In genomic region chr15:69760263-69760855, GRCh38 we compare ENCODE assay signal across 8 cellular contexts.
DNase-seq lines count a peak whose midpoint lies in the region; ATAC-seq, FAIRE-seq and TF ChIP-seq lines count a peak whose summit lies in the region.

No MANE protein-coding gene starts in this region.

- CTCF ChIA-PET in GM12878 (lab: Yijun Ruan, JAX): interaction anchor here (0.9 kb wide), 1 partner anchor 727 kb away, joined by 3 read pairs; no protein-coding TSS in a partner anchor
- CTCF ChIA-PET in GM10248 (lab: Yijun Ruan, JAX): interaction anchor here (1.2 kb wide), 1 partner anchor 32 kb away, joined by 3 read pairs; no protein-coding TSS in a partner anchor

- H3K9me3 Mint-ChIP-seq in osteocyte (ENCODE audit: unreplicated experiment): no peaks in the 10 kb centered on the region

- peaks cover 3% of the 10 kb centered on the region for H3K36me3 Mint-ChIP-seq in osteocyte (ENCODE audit: unreplicated experiment)

- SMC1A ChIA-PET in GM12878 (lab: Charles Lee; ENCODE audit: uncharacterized antibody, unreplicated experiment): interaction anchor here (1.0 to 1.7 kb wide), 4 partner anchors 9 to 78 kb away, joined by 3 to 10 read pairs (median 4); no protein-coding TSS in a partner anchor

- no peaks in the 10 kb centered on the region for H3K36me3 ChIP-seq in GM12878 (ENCODE audit: control insufficient read depth in 2 of 2, insufficient read depth in 2 of 2, low read length in 1 of 2)
- no peaks in the 10 kb centered on the region for H3K36me3 ChIP-seq in BE2C

- in situ Hi-C loops in GM12878 (cut with MboI): no loop called here

- peak; percentile 45 for DNase-seq in GM04503 (ENCODE audit: low read depth)
- peak; percentile 76 to 96 for DNase-seq in NOMO-1 (lab: John Stamatoyannopoulos, UW; ENCODE audit: unreplicated experiment in 2 of 2)
- no peak for DNase-seq in GM12878 (ENCODE audit: low read depth, low spot score)
- DNase-seq in osteocyte (ENCODE audit: extremely low spot score, unreplicated experiment): no peak
- no peak for DNase-seq in GM10248 (ENCODE audit: extremely low spot score)
- no peak for DNase-seq in BE2C

- no peak for FAIRE-seq in GM12878 (lab: Jason Lieb, UNC)

- BruUV-seq in GM12878 (replicated peaks; lab: Mats Ljungman, UMichigan): no TSS peak

- no peak overlapping the region for H2AFZ ChIP-seq in GM12878 (ENCODE audit: control insufficient read depth, low read depth, low read length)

- no peak for ATAC-seq in GM12878
- ATAC-seq in HG03565 (IDR thresholded peaks at IDR 0.05; ENCODE audit: unreplicated experiment): no peak
- no peak for ATAC-seq in HG02610 (IDR thresholded peaks at IDR 0.05; ENCODE audit: unreplicated experiment)

- no peak overlapping the region for H3K9ac ChIP-seq in GM12878 (ENCODE audit: control insufficient read depth, insufficient read depth, low read length)

- intact Hi-C loops in GM12878 (cut with micrococcal nuclease; ENCODE audit: unreplicated experiment): no loop called here

- TF ChIP-seq CTCF in GM12878 (IDR thresholded peaks at IDR 0.05 in 2 of 3, conservative IDR thresholded peaks at IDR 0.05 in 1 of 3; ENCODE audit: control insufficient read depth in 2 of 3, extremely low read depth in 1 of 3, insufficient read depth in 1 of 3, low read depth in 3 of 3, low read length in 3 of 3) (no peak), osteocyte (IDR thresholded peaks at IDR 0.05) (no peak), GM10248 (IDR thresholded peaks at IDR 0.05; ENCODE audit: control extremely low read depth, extremely low read depth, low read depth, missing control alignments) (no peak), BE2C (IDR thresholded peaks at IDR 0.05; ENCODE audit: low read depth, low read length) (no peak)

- peak overlapping the region; percentile 72 for H3K27ac Mint-ChIP-seq in osteocyte (ENCODE audit: unreplicated experiment)

- no peak for TF ChIP-seq POLR2A in GM12878 (IDR thresholded peaks at IDR 0.05; ENCODE audit: low read depth, low read length)

- H3K4me2 ChIP-seq in GM12878 (ENCODE audit: control insufficient read depth, insufficient read depth): peak overlapping the region; percentile 15; the same call in 1 of the 2 replicates

- H3K27me3 ChIP-seq in GM12878 (replicated peaks in 1 of 2; ENCODE audit: control insufficient read depth in 2 of 2, insufficient read depth in 2 of 2, low read length in 1 of 2) (peaks cover 0 to 3% of the 10 kb centered on the region in 2 experiments; a peak in 1 of 4 replicates), BE2C (no peaks in the 10 kb centered on the region)

- H3K27me3 Mint-ChIP-seq in osteocyte (ENCODE audit: unreplicated experiment): peaks cover 6% of the 10 kb centered on the region

- H3K9me3 ChIP-seq in GM12878 (replicated peaks; ENCODE audit: control insufficient read depth, insufficient read depth, low read length) (peaks cover 24% of the 10 kb centered on the region; the same call in 2 of the 3 replicates), BE2C (no peaks in the 10 kb centered on the region)

- 14% methylated on average over 3 of the region's 3 CpGs for WGBS in GM12878 (ENCODE audit: insufficient coverage, insufficient replicate concordance, low lambda C conversion rate, missing lambda C conversion rate)

- no peak overlapping the region for H3K27ac ChIP-seq in GM12878 (ENCODE audit: control insufficient read depth, insufficient read depth)

- peaks cover 29% of the 10 kb centered on the region for H3K4me1 Mint-ChIP-seq in osteocyte (ENCODE audit: unreplicated experiment)

- H3K79me2 ChIP-seq in GM12878 (ENCODE audit: control insufficient read depth, insufficient read depth, low read length): no peaks in the 10 kb centered on the region

- no peak overlapping the region for H3K4me3 ChIP-seq in GM12878
- no peak overlapping the region; the same call in 1 of the 2 replicates for H3K4me3 ChIP-seq in BE2C (ENCODE audit: low read depth, low read length)

- no peak overlapping the region for H3K4me3 Mint-ChIP-seq in osteocyte (ENCODE audit: unreplicated experiment)

- peaks cover 34% of the 10 kb centered on the region for H3K4me1 ChIP-seq in GM12878 (ENCODE audit: control insufficient read depth, insufficient read depth, low read length)
- peaks cover 12% of the 10 kb centered on the region for H3K4me1 ChIP-seq in BE2C

- RAD21 ChIA-PET in GM12878 (lab: Charles Lee; ENCODE audit: unreplicated experiment): interaction anchor here (0.8 to 2.1 kb wide), 2 partner anchors 9 to 11 kb away, joined by 4 to 10 read pairs; no protein-coding TSS in a partner anchor

- no peak for TF ChIP-seq EP300 in GM12878 (IDR thresholded peaks at IDR 0.05; ENCODE audit: borderline replicate concordance in 1 of 2, control insufficient read depth in 1 of 2, low read depth in 2 of 2, low read length in 2 of 2)

- TF ChIP-seq RAD21 in GM12878 (IDR thresholded peaks at IDR 0.05; ENCODE audit: insufficient read depth, low read depth, low read length): no peak

- POLR2A ChIA-PET in GM12878 (lab: Charles Lee) (interaction anchor here (0.7 to 1.5 kb wide), 2 partner anchors 40 to 703 kb away, joined by 3 read pairs; no protein-coding TSS in a partner anchor), GM10248 (lab: Yijun Ruan, JAX) (no interaction called here)

- no peaks in the 10 kb centered on the region for H4K20me1 ChIP-seq in GM12878 (ENCODE audit: control insufficient read depth, insufficient read depth)

TF ChIP-seq in GM12878, 131 proteins besides CTCF, POLR2A, EP300 and RAD21 (continues in another document):
- TF ChIP-seq POLR2AphosphoS5 (IDR thresholded peaks at IDR 0.05; ENCODE audit: low read length) (no peak), PBX3 (IDR thresholded peaks at IDR 0.05; ENCODE audit: insufficient replicate concordance, low read depth, low read length) (no peak), ZBTB11 (CRISPR knock-in tag; IDR thresholded peaks at IDR 0.05) (no peak), BHLHE40 (IDR thresholded peaks at IDR 0.05; ENCODE audit: borderline replicate concordance in 1 of 2, low read depth in 2 of 2, low read length in 1 of 2) (no peak), NR2C2 (IDR thresholded peaks at IDR 0.05; ENCODE audit: borderline replicate concordance, control insufficient read depth, insufficient read length, low read depth) (no peak), ETV6 (conservative IDR thresholded peaks at IDR 0.05 in 1 of 2, IDR thresholded peaks at IDR 0.05 in 1 of 2; ENCODE audit: borderline replicate concordance in 1 of 2, low read depth in 1 of 2) (no peak), IRF5 (IDR thresholded peaks at IDR 0.05; ENCODE audit: borderline replicate concordance) (no peak), POU2F2 (IDR thresholded peaks at IDR 0.05; ENCODE audit: borderline replicate concordance, low read depth, low read length) (no peak), SP1 (IDR thresholded peaks at IDR 0.05; ENCODE audit: low read depth, low read length) (no peak), USF2 (IDR thresholded peaks at IDR 0.05; ENCODE audit: borderline replicate concordance, low read depth, low read length) (no peak), KLF5 (IDR thresholded peaks at IDR 0.05; ENCODE audit: partially characterized antibody) (no peak)

Comparison
In these comparisons a context has a peak if more than half of its experiments do, and no peak if none do; other contexts are left out.
1. DNase-seq: peak in GM04503 (single experiment) and NOMO-1 (2 of 2); none in GM12878 (single experiment), osteocyte (single experiment), GM10248 (single experiment) and BE2C (single experiment).